ENCODE assay signal across 9 cellular contexts in the genomic region with DNA sequence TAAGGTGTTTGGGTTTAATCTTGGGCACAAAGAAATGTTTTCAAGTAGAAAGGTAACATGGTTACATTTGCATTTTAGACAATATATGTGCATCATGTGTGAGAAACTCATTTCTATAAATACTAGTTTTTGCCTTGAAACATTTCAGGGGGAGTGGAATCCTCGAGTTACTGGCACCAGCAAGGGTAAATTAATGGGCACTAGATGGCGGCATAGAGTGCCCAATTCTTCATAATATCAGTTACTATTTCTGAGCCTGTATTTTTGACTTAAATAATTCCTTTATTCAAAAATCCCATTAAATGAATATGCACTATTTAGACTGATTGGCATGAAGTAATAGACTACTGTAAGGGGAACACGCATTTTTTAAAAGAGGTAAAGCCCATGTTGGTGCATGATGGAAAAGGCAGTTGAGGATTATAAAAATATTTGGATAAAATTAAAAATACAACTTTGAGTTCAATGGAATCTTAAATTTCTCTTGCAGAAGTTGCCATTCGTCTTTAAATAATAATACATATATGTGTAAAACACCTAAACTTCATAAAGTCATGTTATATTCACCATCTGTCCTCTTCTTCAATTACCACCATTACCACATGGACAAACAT.
A peak's percentile ranks its signal among the peaks of the same experiment; 100 is the strongest.
DNase-seq lines count a peak whose midpoint lies in the region; ATAC-seq and TF ChIP-seq lines count a peak whose summit lies in the region.
"Had no signal": no experiment of that assay in that cellular context is flagged by ENCODE, and none has a peak within 500 bp of the region (broad histone marks: within the 10 kb centered on the region; RNA-seq: fewer than 3 reads in every experiment).

No MANE protein-coding gene starts in this region.

- no peak overlapping the region for H3K27ac Mint-ChIP-seq in CD14-positive monocyte

- no peak for DNase-seq in CD14-positive monocyte (ENCODE audit: low spot score)
- DNase-seq in NCI-H1105 treated with DMSO at 0.1 percent for 48 hours (lab: John Stamatoyannopoulos, UW): peak; percentile 56
- peak; percentile 13 to 21 for DNase-seq in activated CD4-positive, alpha-beta T cell treated with anti-CD3 and anti-CD28 coated beads, Interleukin-2, amount 50 U/mL, for 4 hours
- DNase-seq in foreskin fibroblast: peak; percentile 27 to 75
- DNase-seq in pulmonary artery endothelial cell (ENCODE audit: low read depth, low spot score): peak; percentile 2

- no peaks in the 10 kb centered on the region for H3K4me1 Mint-ChIP-seq in CD14-positive monocyte

- no peak overlapping the region for H3K4me3 Mint-ChIP-seq in CD14-positive monocyte

- intact Hi-C loops in CD14-positive monocyte (cut with micrococcal nuclease): no loop called here

- no peak overlapping the region for H3K4me3 ChIP-seq in foreskin fibroblast (ENCODE audit: low read depth in 1 of 2, low read length in 2 of 2)
- H3K4me3 ChIP-seq: SK-N-MC had no signal

- TF ChIP-seq POLR2A in GM18505 (IDR thresholded peaks at IDR 0.05; ENCODE audit: borderline replicate concordance, extremely low read depth, insufficient read depth, insufficient read length): no peak

- peaks cover 0 to 3% of the 10 kb centered on the region in 2 donors for H3K36me3 Mint-ChIP-seq in CD14-positive monocyte

- H3K9me3 Mint-ChIP-seq in CD14-positive monocyte: no peaks in the 10 kb centered on the region

- TF ChIP-seq CTCF in CD14-positive monocyte (IDR thresholded peaks at IDR 0.05) (peak; percentile 84), foreskin fibroblast (IDR thresholded peaks at IDR 0.05; ENCODE audit: low read depth, low read length) (peak; percentile 75)

- H3K27me3 Mint-ChIP-seq in CD14-positive monocyte (ENCODE audit: low read depth in 3 of 3): no peaks in the 10 kb centered on the region

- peak; percentile 51 for ATAC-seq in GM18858 (IDR thresholded peaks at IDR 0.05; ENCODE audit: unreplicated experiment)
- no peak for ATAC-seq in GM18505 (IDR thresholded peaks at IDR 0.05; ENCODE audit: unreplicated experiment)
- ATAC-seq in HG02884 (IDR thresholded peaks at IDR 0.05; ENCODE audit: unreplicated experiment): no peak
